9 cellular contexts compared by ENCODE assay signal in genomic region chr14:61479746-61480502, GRCh38.
DNase-seq lines count a peak whose midpoint lies in the region; ATAC-seq lines count a peak whose summit lies in the region.
"Had no signal": no experiment of that assay in that cellular context is flagged by ENCODE, and none has a peak within 500 bp of the region (broad histone marks: within the 10 kb centered on the region; RNA-seq: fewer than 3 reads in every experiment).

No MANE protein-coding gene starts in this region.

- peak overlapping the region; percentile 70 for H3K4me3 Mint-ChIP-seq in activated CD4-positive, alpha-beta memory T cell treated with anti-CD3 and anti-CD28 coated beads, Interleukin-2, amount 10 ng/mL, durations not matched to agents 7 days and 5 days

- peaks cover 63% of the 10 kb centered on the region for H3K36me3 Mint-ChIP-seq in activated CD4-positive, alpha-beta memory T cell treated with anti-CD3 and anti-CD28 coated beads, Interleukin-2, amount 10 ng/mL, durations not matched to agents 7 days and 5 days (ENCODE audit: low read depth)

- CTCF ChIA-PET in activated CD4-positive, alpha-beta memory T cell treated with anti-CD3 and anti-CD28 coated beads, Interleukin-2, amount 10 ng/mL, durations not matched to agents 7 days and 5 days (lab: Charles Lee), result interaction anchor here (0.5 to 7.2 kb wide), 5 partner anchors 9 to 357 kb away, joined by 3 to 37 read pairs (median 4); no protein-coding TSS in a partner anchor

- ATAC-seq in HG02623 (IDR thresholded peaks at IDR 0.05; ENCODE audit: unreplicated experiment) (no peak), HG03342 (IDR thresholded peaks at IDR 0.05; ENCODE audit: unreplicated experiment) (no peak)

- POLR2A ChIA-PET in activated CD4-positive, alpha-beta memory T cell treated with anti-CD3 and anti-CD28 coated beads, Interleukin-2, amount 10 ng/mL, durations not matched to agents 7 days and 5 days (lab: Charles Lee), result interaction anchor here (0.7 to 8.6 kb wide), 14 partner anchors 8 to 282 kb away, joined by 3 to 80 read pairs (median 6); partner anchors contain the start of genes HIF1A and SNAPC1

- DNase-seq in AG08395 (ENCODE audit: low spot score) (peak; percentile 22), GM03348 (ENCODE audit: low spot score) (peak; percentile 23), left kidney (ENCODE audit: low read depth, low spot score) (peak; percentile 86), HT-29 (ENCODE audit: low spot score) (no peak), NCI-H2196 treated with DMSO at 0.1 percent for 48 hours (lab: John Stamatoyannopoulos, UW; ENCODE audit: unreplicated experiment) (no peak)
- DNase-seq in activated CD4-positive, alpha-beta memory T cell treated with anti-CD3 and anti-CD28 coated beads, Interleukin-2, amount 10 ng/mL, durations not matched to agents 7 days and 5 days, result no peak
- DNase-seq: NCI-H187 had no signal

- H3K27me3 Mint-ChIP-seq in activated CD4-positive, alpha-beta memory T cell treated with anti-CD3 and anti-CD28 coated beads, Interleukin-2, amount 10 ng/mL, durations not matched to agents 7 days and 5 days, result no peaks in the 10 kb centered on the region

- no peaks in the 10 kb centered on the region for H3K9me3 Mint-ChIP-seq in activated CD4-positive, alpha-beta memory T cell treated with anti-CD3 and anti-CD28 coated beads, Interleukin-2, amount 10 ng/mL, durations not matched to agents 7 days and 5 days

- H3K4me1 Mint-ChIP-seq in activated CD4-positive, alpha-beta memory T cell treated with anti-CD3 and anti-CD28 coated beads, Interleukin-2, amount 10 ng/mL, durations not matched to agents 7 days and 5 days, result peaks cover 76% of the 10 kb centered on the region

- peak overlapping the region; percentile 89 for H3K27ac Mint-ChIP-seq in activated CD4-positive, alpha-beta memory T cell treated with anti-CD3 and anti-CD28 coated beads, Interleukin-2, amount 10 ng/mL, durations not matched to agents 7 days and 5 days

Comparison
In these comparisons a context has a peak if more than half of its experiments do, and no peak if none do; other contexts are left out.
1. DNase-seq: peak in AG08395 (single experiment), GM03348 (single experiment) and left kidney (single experiment); none in activated CD4-positive, alpha-beta memory T cell treated with anti-CD3 and anti-CD28 coated beads, Interleukin-2, amount 10 ng/mL, durations not matched to agents 7 days and 5 days (single experiment), HT-29 (single experiment) and NCI-H2196 treated with DMSO at 0.1 percent for 48 hours (single experiment).